In genomic region chr3:75433295-75433694, GRCh38 we compare ENCODE assay signal across 8 cellular contexts.
DNase-seq lines count a peak whose midpoint lies in the region; ATAC-seq, FAIRE-seq and TF ChIP-seq lines count a peak whose summit lies in the region.
"Not testable (repeated sequence)": the region's sequence is repeated elsewhere in the genome, so short reads cannot be mapped to it uniquely, and the experiment has no call there.

No MANE protein-coding gene starts in this region.

- TF ChIP-seq EP300 in A549 (IDR thresholded peaks at IDR 0.05); K562 (IDR thresholded peaks at IDR 0.05; ENCODE audit: low read length): not testable (repeated sequence)

- not testable (repeated sequence) for H3K23ac ChIP-seq in H9 (ENCODE audit: insufficient read length, low read depth, low read length)

- in situ Hi-C loops in K562 (cut with MboI), result not testable (repeated sequence)

- not testable (repeated sequence) for BruUV-seq in K562 (replicated peaks; lab: Mats Ljungman, UMichigan)

- H4K20me1 ChIP-seq in H9 (ENCODE audit: control insufficient read depth, insufficient read depth, insufficient read length); K562 (replicated peaks; ENCODE audit: control insufficient read depth, insufficient read depth, low read length); smooth muscle cell (ENCODE audit: low read depth): not testable (repeated sequence)

- H3K4me2 ChIP-seq in A549 (peak overlapping the region; percentile 92), K562 (ENCODE audit: insufficient read depth, low read length) (peak overlapping the region; percentile 55), smooth muscle cell (peak overlapping the region; percentile 48)
- H3K4me2 ChIP-seq in H9 (ENCODE audit: insufficient read depth, insufficient read length, low read length), result not testable (repeated sequence)

- not testable (repeated sequence) for H2AK5ac ChIP-seq in H9 (ENCODE audit: insufficient read length, low read length)

- not testable (repeated sequence) for DNase-seq in A549 (ENCODE audit: low read depth in 1 of 2, low spot score in 1 of 2); H9; SJCRH30; activated T-cell treated with anti-CD3 and anti-CD28 coated beads, Interleukin-2, amount 50 U/mL, for 72 hours; K562 (ENCODE audit: extremely low read depth in 1 of 4, low spot score in 3 of 4); heart left ventricle; naive thymus-derived CD8-positive, alpha-beta T cell; smooth muscle cell (lab: John Stamatoyannopoulos, UW; ENCODE audit: unreplicated experiment)

- not testable (repeated sequence) for H3K4ac ChIP-seq in H9 (ENCODE audit: low read depth, low read length)

- H4K5ac ChIP-seq in H9 (ENCODE audit: insufficient read length, low read depth, low read length), result not testable (repeated sequence)

- H3K18ac ChIP-seq in H9 (ENCODE audit: insufficient read length, low read depth, low read length), result not testable (repeated sequence)

- not testable (repeated sequence) for H3K27ac Mint-ChIP-seq in H9
- peak overlapping the region; percentile 70 for H3K27ac Mint-ChIP-seq in activated T-cell treated with anti-CD3 and anti-CD28 coated beads, Interleukin-2, amount 50 U/mL, for 72 hours
- peak overlapping the region in 6 of 10 donors; percentile 47 to 99 (median 67) for H3K27ac Mint-ChIP-seq in naive thymus-derived CD8-positive, alpha-beta T cell

- not testable (repeated sequence) for H3K23me2 ChIP-seq in H9 (ENCODE audit: insufficient read length, low read depth, low read length, poor library complexity, severe bottlenecking)

- peaks cover 16 to 17% of the 10 kb centered on the region in 2 experiments for H3K4me1 Mint-ChIP-seq in H9
- H3K4me1 Mint-ChIP-seq in activated T-cell treated with anti-CD3 and anti-CD28 coated beads, Interleukin-2, amount 50 U/mL, for 72 hours (ENCODE audit: low read depth), result peaks cover 14% of the 10 kb centered on the region
- peaks cover 0 to 21% (median 17%) of the 10 kb centered on the region in 4 donors for H3K4me1 Mint-ChIP-seq in naive thymus-derived CD8-positive, alpha-beta T cell

- CTCF ChIA-PET in A549 (lab: Yijun Ruan, JAX); K562 (lab: Yijun Ruan, JAX; ENCODE audit: low intra/inter-chr PET ratio): not testable (repeated sequence)

- H3K79me2 ChIP-seq in H9 (ENCODE audit: insufficient read depth, low read length); smooth muscle cell (ENCODE audit: low read depth): not testable (repeated sequence)
- peaks cover 13% of the 10 kb centered on the region for H3K79me2 ChIP-seq in K562 (ENCODE audit: control insufficient read depth, insufficient read depth, low read length)

- 62% methylated on average over 3 of the region's 3 CpGs for WGBS in A549 (ENCODE audit: missing lambda C conversion rate)
- WGBS in H9 (ENCODE audit: extremely low coverage, insufficient read length, low lambda C conversion rate), result no CpG with 5 or more reads among the region's 3 CpGs
- WGBS in K562 (ENCODE audit: insufficient coverage, low coverage, missing lambda C conversion rate), result 24% methylated on average over 2 of the region's 3 CpGs
- 63 to 83% (median 75%) methylated on average over 3 of the region's 3 CpGs for WGBS in heart left ventricle, 4 donors
- 56% methylated on average over 2 of the region's 3 CpGs for WGBS in smooth muscle cell (ENCODE audit: low lambda C conversion rate)

- not testable (repeated sequence) for H3K9me1 ChIP-seq in K562 (ENCODE audit: control insufficient read depth, insufficient read depth, low read length)

- H2AFZ ChIP-seq in H9 (ENCODE audit: low read length); K562 (ENCODE audit: low read depth, low read length); smooth muscle cell (ENCODE audit: low read depth): not testable (repeated sequence)

- POLR2A ChIA-PET in A549 (lab: Yijun Ruan, JAX); K562 (lab: Yijun Ruan, JAX); naive thymus-derived CD8-positive, alpha-beta T cell (lab: Charles Lee): not testable (repeated sequence)

- TF ChIP-seq CTCF in A549 (IDR thresholded peaks at IDR 0.05); H9 (conservative IDR thresholded peaks at IDR 0.05); K562 (IDR thresholded peaks at IDR 0.05 in 2 of 3, conservative IDR thresholded peaks at IDR 0.05 in 1 of 3; ENCODE audit: insufficient read depth in 2 of 3, low read depth in 1 of 3, low read length in 3 of 3); heart left ventricle (IDR thresholded peaks at IDR 0.05); smooth muscle cell (IDR thresholded peaks at IDR 0.05; ENCODE audit: borderline replicate concordance, insufficient read depth, poor library complexity, severe bottlenecking): not testable (repeated sequence)

- not testable (repeated sequence) for H3K9me3 ChIP-seq in A549; H9 (ENCODE audit: control insufficient read depth, low read depth, low read length); SJCRH30 (replicated peaks); K562 (replicated peaks; ENCODE audit: control insufficient read depth, insufficient read depth, low read depth, low read length); heart left ventricle; smooth muscle cell (replicated peaks; ENCODE audit: low read depth)

- not testable (repeated sequence) for H3K9ac ChIP-seq in H9 (ENCODE audit: extremely low read depth, insufficient read length, low read length)
- H3K9ac ChIP-seq in K562 (ENCODE audit: insufficient read depth in 1 of 2, low read depth in 2 of 2, low read length in 2 of 2) (peak overlapping the region in 1 of 2 experiments; percentile 58; a peak in 1 of 4 replicates), smooth muscle cell (ENCODE audit: low read depth) (peak overlapping the region; percentile 71)

- peak overlapping the region; percentile 21; the same call in 1 of the 3 replicates for H3K4me3 ChIP-seq in A549
- peak overlapping the region; percentile 98 for H3K4me3 ChIP-seq in SJCRH30
- H3K4me3 ChIP-seq in K562, heart left ventricle, smooth muscle cell: not testable (repeated sequence)

- not testable (repeated sequence) for H3K56ac ChIP-seq in H9 (ENCODE audit: insufficient read length, low read depth, low read length)

- FAIRE-seq in A549 (lab: Jason Lieb, UNC); K562 (lab: Jason Lieb, UNC): not testable (repeated sequence)

- H3T11ph ChIP-seq in H9 (ENCODE audit: low read length), result not testable (repeated sequence)

- not testable (repeated sequence) for H3F3A ChIP-seq in smooth muscle cell (ENCODE audit: low read depth)

- H2BK12ac ChIP-seq in H9 (ENCODE audit: insufficient read length, low read depth, low read length), result not testable (repeated sequence)

- H3K9me3 Mint-ChIP-seq in H9; activated T-cell treated with anti-CD3 and anti-CD28 coated beads, Interleukin-2, amount 50 U/mL, for 72 hours; naive thymus-derived CD8-positive, alpha-beta T cell: not testable (repeated sequence)

- not testable (repeated sequence) for H2BK120ac ChIP-seq in H9 (ENCODE audit: low read depth, low read length, poor library complexity, severe bottlenecking)

- H4K8ac ChIP-seq in H9 (replicated peaks; ENCODE audit: insufficient read length, low read depth, low read length), result not testable (repeated sequence)

- H3K14ac ChIP-seq in H9 (ENCODE audit: insufficient read depth, low read length), result not testable (repeated sequence)

- not testable (repeated sequence) for H2BK20ac ChIP-seq in H9 (ENCODE audit: low read depth, low read length, poor library complexity, severe bottlenecking)

- ATAC-seq in A549; activated T-cell treated with anti-CD3 and anti-CD28 coated beads, Interleukin-2, amount 50 U/mL, for 72 hours (replicated peaks in 1 of 2); K562; heart left ventricle; naive thymus-derived CD8-positive, alpha-beta T cell: not testable (repeated sequence)

- H3K79me1 ChIP-seq in H9 (ENCODE audit: insufficient read depth, low read depth, low read length, poor library complexity, severe bottlenecking), result not testable (repeated sequence)

- intact Hi-C loops in K562 (cut with micrococcal nuclease), result loop anchor here (10.0 kb wide), 1 partner anchor 122 kb away; no protein-coding TSS in a partner anchor
- intact Hi-C loops in heart left ventricle (cut with DNase I), result not testable (repeated sequence)

- not testable (repeated sequence) for H2BK15ac ChIP-seq in H9 (ENCODE audit: low read depth, low read length)

- not testable (repeated sequence) for TF ChIP-seq POLR2A in A549 (IDR thresholded peaks at IDR 0.05; ENCODE audit: low read length); K562 (conservative IDR thresholded peaks at IDR 0.05); heart left ventricle (IDR thresholded peaks at IDR 0.05)

- not testable (repeated sequence) for H2BK5ac ChIP-seq in H9 (ENCODE audit: insufficient read length, low read length)

- peak overlapping the region; percentile 89 to 94 for H3K27ac ChIP-seq in A549
- not testable (repeated sequence) for H3K27ac ChIP-seq in H9 (ENCODE audit: insufficient read length, low read depth, low read length)
- H3K27ac ChIP-seq in SJCRH30, result peak overlapping the region; percentile 100
- H3K27ac ChIP-seq in K562 (ENCODE audit: extremely low read depth, low read depth, low read length), result peak overlapping the region; percentile 54; the same call in 2 of the 3 replicates
- peak overlapping the region in 10 of 12 donors; percentile 15 to 86 (median 64) for H3K27ac ChIP-seq in heart left ventricle
- H3K27ac ChIP-seq in smooth muscle cell (ENCODE audit: low read depth), result peak overlapping the region; percentile 96

- peak overlapping the region; percentile 21 to 97; a peak in 2 of 5 replicates for H3K4me3 Mint-ChIP-seq in H9
- H3K4me3 Mint-ChIP-seq in activated T-cell treated with anti-CD3 and anti-CD28 coated beads, Interleukin-2, amount 50 U/mL, for 72 hours, result peak overlapping the region in 1 of 2 donors; percentile 98
- H3K4me3 Mint-ChIP-seq in naive thymus-derived CD8-positive, alpha-beta T cell, result peak overlapping the region in 1 of 10 donors; percentile 100

- peaks cover 8 to 23% (median 22%) of the 10 kb centered on the region in 3 experiments for H3K36me3 Mint-ChIP-seq in H9 (ENCODE audit: insufficient read depth in 1 of 3, low read depth in 3 of 3)
- not testable (repeated sequence) for H3K36me3 Mint-ChIP-seq in activated T-cell treated with anti-CD3 and anti-CD28 coated beads, Interleukin-2, amount 50 U/mL, for 72 hours (ENCODE audit: insufficient read depth in 2 of 2)
- peaks cover 0 to 27% (median 0%) of the 10 kb centered on the region in 3 donors for H3K36me3 Mint-ChIP-seq in naive thymus-derived CD8-positive, alpha-beta T cell

- peaks cover 28% of the 10 kb centered on the region for H3K4me1 ChIP-seq in A549
- not testable (repeated sequence) for H3K4me1 ChIP-seq in H9 (ENCODE audit: insufficient read depth, low read length); K562 (replicated peaks in 1 of 2; ENCODE audit: control insufficient read depth in 2 of 2, insufficient read depth in 2 of 2, low read length in 2 of 2); smooth muscle cell (ENCODE audit: low read depth)
- peaks cover 22% of the 10 kb centered on the region; the same call in 1 of the 2 replicates for H3K4me1 ChIP-seq in SJCRH30
- H3K4me1 ChIP-seq in heart left ventricle, result peaks cover 0 to 35% (median 10%) of the 10 kb centered on the region in 12 donors

- H3K27me3 Mint-ChIP-seq in H9 (ENCODE audit: low read depth); activated T-cell treated with anti-CD3 and anti-CD28 coated beads, Interleukin-2, amount 50 U/mL, for 72 hours (ENCODE audit: low read depth); naive thymus-derived CD8-positive, alpha-beta T cell: not testable (repeated sequence)

- not testable (repeated sequence) for H4K91ac ChIP-seq in H9 (ENCODE audit: insufficient read length, low read depth, low read length)

- not testable (repeated sequence) for H3K36me3 ChIP-seq in SJCRH30; smooth muscle cell (ENCODE audit: low read depth)
- H3K36me3 ChIP-seq in K562 (ENCODE audit: control insufficient read depth, insufficient read depth, low read length) (peaks cover 12% of the 10 kb centered on the region; the same call in 1 of the 3 replicates), heart left ventricle (peaks cover 0 to 20% (median 4%) of the 10 kb centered on the region in 9 donors)

- TF ChIP-seq RAD21 in A549 (conservative IDR thresholded peaks at IDR 0.05 in 1 of 2, IDR thresholded peaks at IDR 0.05 in 1 of 2); K562 (CRISPR knock-in tag; conservative IDR thresholded peaks at IDR 0.05 in 1 of 2, IDR thresholded peaks at IDR 0.05 in 1 of 2): not testable (repeated sequence)

- not testable (repeated sequence) for H3K27me3 ChIP-seq in H9 (ENCODE audit: insufficient read depth, low read length); SJCRH30; K562 (ENCODE audit: control insufficient read depth in 2 of 2, insufficient read depth in 2 of 2, low read length in 2 of 2); heart left ventricle; smooth muscle cell (ENCODE audit: low read depth)
